Comparison of ENCODE assay signal across 6 cellular contexts in the genomic region with DNA sequence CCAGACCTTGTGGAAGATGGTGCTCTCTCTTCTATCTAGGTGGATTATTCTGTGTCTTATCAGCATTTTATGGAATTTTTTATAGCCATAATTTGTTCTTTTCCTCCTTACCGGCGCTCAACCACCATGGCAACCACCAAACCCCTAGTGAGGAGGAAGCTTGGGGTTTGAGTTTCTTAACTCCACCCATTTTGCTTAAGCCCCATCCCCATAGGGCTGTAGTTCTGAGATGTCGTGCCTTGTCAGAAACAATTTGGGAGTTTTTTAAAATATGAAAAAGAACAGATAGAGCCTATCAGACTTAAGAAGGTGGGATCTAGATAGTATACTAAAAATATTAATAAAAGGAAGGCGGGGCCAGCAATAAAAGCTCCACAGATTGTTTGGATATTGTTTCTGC.
DNase-seq lines count a peak whose midpoint lies in the region; ATAC-seq lines count a peak whose summit lies in the region.

No MANE protein-coding gene starts in this region.

- H3K27ac Mint-ChIP-seq in stimulated activated naive CD8-positive, alpha-beta T cell treated with anti-CD3 and anti-CD28 coated beads, Interleukin-15, Interleukin-2, amounts not matched to agents 100 ng/mL and 50 ng/mL, for 24 hours: peak overlapping the region; percentile 100

- peaks cover 46% of the 10 kb centered on the region for H3K4me1 ChIP-seq in mucosa of stomach (ENCODE audit: control insufficient read depth, insufficient read depth, low read length)

- no peaks in the 10 kb centered on the region for H3K9me3 Mint-ChIP-seq in stimulated activated naive CD8-positive, alpha-beta T cell treated with anti-CD3 and anti-CD28 coated beads, Interleukin-15, Interleukin-2, amounts not matched to agents 100 ng/mL and 50 ng/mL, for 24 hours

- no peak for ATAC-seq in stimulated activated naive CD8-positive, alpha-beta T cell treated with anti-CD3 and anti-CD28 coated beads, Interleukin-15, Interleukin-2, amounts not matched to agents 100 U/mL and 50 U/mL, for 24 hours
- no peak for ATAC-seq in GM21717 (IDR thresholded peaks at IDR 0.05; ENCODE audit: unreplicated experiment)

- H3K36me3 Mint-ChIP-seq in stimulated activated naive CD8-positive, alpha-beta T cell treated with anti-CD3 and anti-CD28 coated beads, Interleukin-15, Interleukin-2, amounts not matched to agents 100 ng/mL and 50 ng/mL, for 24 hours (ENCODE audit: low read depth): peaks cover 93% of the 10 kb centered on the region

- peaks cover 38% of the 10 kb centered on the region for H3K36me3 ChIP-seq in mucosa of stomach (ENCODE audit: control insufficient read depth, insufficient read depth, low read length)

- H3K27me3 ChIP-seq in mucosa of stomach (ENCODE audit: control insufficient read depth, insufficient read depth, low read length): no peaks in the 10 kb centered on the region

- DNase-seq in stimulated activated naive CD8-positive, alpha-beta T cell treated with anti-CD3 and anti-CD28 coated beads, Interleukin-15, Interleukin-2, amounts not matched to agents 100 U/mL and 50 U/mL, for 24 hours: no peak
- DNase-seq in amniotic stem cell (lab: John Stamatoyannopoulos, UW) (peak; percentile 55), NCI-H526 treated with DMSO at 0.1 percent for 48 hours (lab: John Stamatoyannopoulos, UW) (no peak)

- H3K9me3 ChIP-seq in mucosa of stomach (ENCODE audit: control insufficient read depth, low read length): no peaks in the 10 kb centered on the region

- H3K4me3 ChIP-seq in mucosa of stomach (ENCODE audit: low read length): peak overlapping the region; percentile 82

- peak overlapping the region; percentile 81 for H3K9ac ChIP-seq in mucosa of stomach (ENCODE audit: low read length)

- peaks cover 57% of the 10 kb centered on the region for H3K4me1 Mint-ChIP-seq in stimulated activated naive CD8-positive, alpha-beta T cell treated with anti-CD3 and anti-CD28 coated beads, Interleukin-15, Interleukin-2, amounts not matched to agents 100 ng/mL and 50 ng/mL, for 24 hours (ENCODE audit: low read depth)

- peak overlapping the region; percentile 99 for H3K4me3 Mint-ChIP-seq in stimulated activated naive CD8-positive, alpha-beta T cell treated with anti-CD3 and anti-CD28 coated beads, Interleukin-15, Interleukin-2, amounts not matched to agents 100 ng/mL and 50 ng/mL, for 24 hours

- no peaks in the 10 kb centered on the region for H3K27me3 Mint-ChIP-seq in stimulated activated naive CD8-positive, alpha-beta T cell treated with anti-CD3 and anti-CD28 coated beads, Interleukin-15, Interleukin-2, amounts not matched to agents 100 ng/mL and 50 ng/mL, for 24 hours
